ENCODE assay signal across 1 cellular context in genomic region chr4:128862608-128863313, GRCh38.
TF ChIP-seq lines count a peak whose summit lies in the region.

No MANE protein-coding gene starts in this region.

TF ChIP-seq in GM23338, 12 proteins besides CTCF, POLR2A, EP300 and RAD21 (continued from another document):
- TF ChIP-seq ZNF462 (CRISPR knock-in tag; IDR thresholded peaks at IDR 0.05) (no peak), JUNB (IDR thresholded peaks at IDR 0.05; ENCODE audit: unreplicated experiment) (no peak), ZNF114 (CRISPR knock-in tag; IDR thresholded peaks at IDR 0.05) (no peak), POLR2AphosphoS5 (IDR thresholded peaks at IDR 0.05; ENCODE audit: low read depth) (no peak; the same call in none of the 2 replicates), CREB1 (CRISPR knock-in tag; IDR thresholded peaks at IDR 0.05; ENCODE audit: low read depth) (no peak), EZH2 (IDR thresholded peaks at IDR 0.05; ENCODE audit: low read depth, unreplicated experiment) (no peak)
